In the genomic region with DNA sequence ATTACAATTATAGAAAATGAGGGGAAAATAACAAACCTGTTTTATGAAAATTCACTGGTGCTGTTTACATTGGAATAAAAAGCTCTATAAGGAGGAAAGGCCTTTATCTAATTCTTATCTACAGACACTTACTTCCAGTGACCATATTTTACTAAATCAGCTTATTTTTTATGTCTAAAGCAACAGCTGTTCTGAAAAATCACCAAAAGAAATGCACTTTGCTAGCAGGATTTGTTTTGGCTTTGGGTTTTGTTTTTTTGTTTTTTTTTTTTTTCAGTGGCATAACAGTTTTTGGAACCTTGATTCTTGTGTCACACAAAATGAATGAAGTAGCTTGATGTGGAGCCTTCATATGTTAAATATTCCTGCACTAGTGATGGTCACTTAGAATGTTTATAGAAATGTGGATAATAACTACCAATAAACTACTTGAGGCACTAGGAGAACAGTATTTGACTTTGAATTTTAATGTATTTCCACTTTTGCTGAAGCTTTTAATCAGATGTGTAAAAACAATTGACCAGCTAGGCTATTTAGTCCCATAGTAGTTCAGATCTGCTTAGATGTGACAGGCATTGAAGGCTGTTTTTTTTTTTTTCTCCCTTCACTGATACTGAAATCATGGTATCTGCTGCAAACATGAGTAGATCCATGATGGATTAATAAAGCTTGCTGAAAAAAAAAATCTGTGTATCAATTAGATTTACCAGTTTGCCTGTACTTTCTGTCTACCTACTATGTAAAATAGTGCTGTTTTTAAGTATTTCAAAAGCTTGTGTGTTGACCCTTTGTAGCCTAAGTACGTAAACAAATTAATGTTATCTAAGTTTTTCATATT, we compare ENCODE assay signal across 12 cellular contexts. TPM values are rescaled to one million over a fixed set of nuclear protein-coding genes. Genes with fewer than 3 reads are reported as not detected.
DNase-seq lines count a peak whose midpoint lies in the region; ATAC-seq, FAIRE-seq and TF ChIP-seq lines count a peak whose summit lies in the region.
"Had no signal": no experiment of that assay in that cellular context is flagged by ENCODE, and none has a peak within 500 bp of the region (broad histone marks: within the 10 kb centered on the region; RNA-seq: fewer than 3 reads in every experiment).

No MANE protein-coding gene starts in this region.

- no peaks in the 10 kb centered on the region for H3K27me3 ChIP-seq in AG04450 (ENCODE audit: control insufficient read depth, insufficient read depth, low read length)
- no peaks in the 10 kb centered on the region for H3K27me3 ChIP-seq in NT2/D1 (ENCODE audit: insufficient read depth, insufficient read length)
- no peaks in the 10 kb centered on the region for H3K27me3 ChIP-seq in osteoblast (ENCODE audit: insufficient read depth, low read length)

- peaks cover 40% of the 10 kb centered on the region for H3K79me2 ChIP-seq in osteoblast (ENCODE audit: insufficient read depth, low read length)

- H3K9me3 ChIP-seq in AG04450 (ENCODE audit: control insufficient read depth, insufficient read depth, low read length) (no peaks in the 10 kb centered on the region; the same call in 1 of the 2 replicates), NT2/D1 (ENCODE audit: insufficient read depth, low read length) (no peaks in the 10 kb centered on the region), osteoblast (ENCODE audit: low read depth, low read length) (no peaks in the 10 kb centered on the region)

- H3K9ac ChIP-seq in NT2/D1 (ENCODE audit: insufficient read length, low read depth): peak overlapping the region; percentile 34

- peak overlapping the region; percentile 51 for H3K4me3 ChIP-seq in AG04450 (ENCODE audit: low read depth, low read length)
- H3K4me3 ChIP-seq in NT2/D1 (ENCODE audit: insufficient read length, low read depth): peak overlapping the region; percentile 33
- no peak overlapping the region for H3K4me3 ChIP-seq in osteoblast (ENCODE audit: insufficient read depth, low read length)

- no peak for TF ChIP-seq POLR2A in erythroblast (IDR thresholded peaks at IDR 0.05; ENCODE audit: low read length)

- peaks cover 6% of the 10 kb centered on the region for H3K36me3 ChIP-seq in NT2/D1 (ENCODE audit: insufficient read depth, insufficient read length, low read length)
- H3K36me3 ChIP-seq in osteoblast (ENCODE audit: insufficient read depth, low read length): no peaks in the 10 kb centered on the region

- no peak overlapping the region for H2AFZ ChIP-seq in osteoblast (ENCODE audit: low read length)

- H3K27ac ChIP-seq in AG04450 (ENCODE audit: low read depth, low read length): no peak overlapping the region
- H3K27ac ChIP-seq in osteoblast (ENCODE audit: low read depth, low read length): no peak overlapping the region
- H3K27ac ChIP-seq: HL-60 had no signal

- POLR2A ChIA-PET in AG04450 (lab: Yijun Ruan, JAX): interaction anchor here (0.7 kb wide), 1 partner anchor 30 kb away, joined by 8 read pairs; no protein-coding TSS in a partner anchor

- TF ChIP-seq CTCF in AG04450 (IDR thresholded peaks at IDR 0.05; ENCODE audit: low read depth, low read length): no peak
- no peak for TF ChIP-seq CTCF in osteoblast (IDR thresholded peaks at IDR 0.05; ENCODE audit: extremely low read depth, low read depth, low read length)

- DNase-seq in AG04450 (ENCODE audit: low read depth, low spot score): no peak
- DNase-seq in NT2/D1 (ENCODE audit: low read depth, low spot score): no peak
- peak; percentile 33 to 61 for DNase-seq in erythroblast (lab: John Stamatoyannopoulos, UW)
- DNase-seq in osteoblast (ENCODE audit: insufficient read length, low spot score, missing footprints): peak; percentile 59
- DNase-seq in NCI-H1092 treated with DMSO at 0.1 percent for 48 hours (lab: John Stamatoyannopoulos, UW): no peak
- DNase-seq in NCI-H524 treated with DMSO at 0.1 percent for 48 hours (lab: John Stamatoyannopoulos, UW): no peak
- no peak for DNase-seq in HTR-8/SVneo (ENCODE audit: insufficient read length, low spot score)
- DNase-seq: caudate nucleus; NCI-H1436 treated with DMSO at 0.1 percent for 48 hours; stimulated activated CD4-positive, alpha-beta T cell treated with anti-CD3 and anti-CD28 coated beads, Interleukin-4, amount 100 ng/mL, for 1 hour had no signal

- FAIRE-seq in HTR-8/SVneo (lab: Jason Lieb, UNC): no peak

- CTCF ChIA-PET in AG04450 (lab: Charles Lee): interaction anchor here (0.6 to 9.8 kb wide), 5 partner anchors 76 to 571 kb away, joined by 3 to 104 read pairs (median 10); no protein-coding TSS in a partner anchor

- ATAC-seq in HG03521 (IDR thresholded peaks at IDR 0.05; ENCODE audit: unreplicated experiment): no peak

- H3K4me1 ChIP-seq in NT2/D1 (ENCODE audit: insufficient read depth, insufficient read length) (no peaks in the 10 kb centered on the region), osteoblast (ENCODE audit: insufficient read depth, low read length) (peaks cover 22% of the 10 kb centered on the region)

- no peaks in the 10 kb centered on the region for H4K20me1 ChIP-seq in osteoblast (ENCODE audit: insufficient read depth, low read length)

- H3K4me2 ChIP-seq in osteoblast (ENCODE audit: insufficient read depth, low read length): peak overlapping the region; percentile 38

RNA-seq across cellular contexts. Expression of gene ARL4A, which starts 2.8 kb away (rescaled TPM):
- 18.3 and 31.0 TPM in 2 replicates for polyA plus RNA-seq in AG04450 (2011; rRNA removed)
- polyA minus RNA-seq in AG04450 (2011; rRNA and poly(A)+ RNA removed): 7.4 and 18.2 TPM in 2 replicates
- total RNA-seq in osteoblast: 20.6 and 25.3 TPM in 2 replicates

Comparison
In these comparisons a context has a peak if more than half of its experiments do, and no peak if none do; other contexts are left out.
1. DNase-seq: peak in erythroblast (2 of 2) and osteoblast (single experiment); none in AG04450 (single experiment), NT2/D1 (single experiment), NCI-H1092 treated with DMSO at 0.1 percent for 48 hours (single experiment), NCI-H524 treated with DMSO at 0.1 percent for 48 hours (single experiment) and HTR-8/SVneo (single experiment).